1 cellular context compared by ENCODE assay signal in the genomic region with DNA sequence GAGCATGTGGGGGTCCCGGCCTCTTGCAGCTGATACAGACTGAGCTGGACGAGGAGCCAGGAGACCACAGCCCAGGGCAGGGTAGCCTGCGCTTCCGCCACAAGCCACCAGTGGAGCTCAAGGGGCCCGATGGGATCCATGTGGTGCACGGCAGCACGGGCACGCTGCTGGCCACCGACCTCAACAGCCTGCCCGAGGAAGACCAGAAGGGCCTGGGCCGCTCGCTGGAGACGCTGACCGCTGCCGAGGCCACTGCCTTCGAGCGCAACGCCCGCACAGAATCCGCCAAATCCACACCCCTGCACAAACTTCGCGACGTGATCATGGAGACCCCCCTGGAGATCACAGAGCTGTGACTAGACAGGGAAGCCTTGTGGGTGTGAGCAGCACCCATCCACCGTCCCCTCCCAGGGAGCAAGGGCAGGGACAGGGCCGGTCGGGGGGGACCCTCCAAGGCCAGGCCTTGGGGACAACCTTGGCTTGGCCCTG.
A peak's percentile ranks its signal among the peaks of the same experiment; 100 is the strongest.
TF ChIP-seq lines count a peak whose summit lies in the region.

No MANE protein-coding gene starts in this region.

TF ChIP-seq in HepG2, 621 proteins besides CTCF, POLR2A, EP300 and RAD21:
- TF ChIP-seq TEAD2 (CRISPR knock-in tag; IDR thresholded peaks at IDR 0.05) (no peak), ZNF772 (CRISPR knock-in tag; IDR thresholded peaks at IDR 0.05) (no peak), SCMH1 (CRISPR knock-in tag; IDR thresholded peaks at IDR 0.05; ENCODE audit: borderline replicate concordance) (no peak), IKZF4 (CRISPR knock-in tag; IDR thresholded peaks at IDR 0.05; ENCODE audit: borderline replicate concordance, low read depth, not compliant biosample characterization) (no peak), KDM3A (CRISPR knock-in tag; IDR thresholded peaks at IDR 0.05; ENCODE audit: low read depth) (no peak), ZNF225 (CRISPR knock-in tag; IDR thresholded peaks at IDR 0.05) (no peak), ZSCAN30 (CRISPR knock-in tag; IDR thresholded peaks at IDR 0.05) (no peak), AGO2 (optimal IDR thresholded peaks at IDR 0.05; ENCODE audit: low read depth, low read length) (peak; percentile 96), GABPA (IDR thresholded peaks at IDR 0.05; ENCODE audit: low read depth, low read length) (no peak), GABPA (CRISPR knock-in tag; IDR thresholded peaks at IDR 0.05; ENCODE audit: low read depth) (no peak), AGO1 (IDR thresholded peaks at IDR 0.05; ENCODE audit: low read depth, low read length, poor library complexity, severe bottlenecking) (peak; percentile 44), ZNF589 (CRISPR knock-in tag; conservative IDR thresholded peaks at IDR 0.05) (no peak), NFE2L1 (CRISPR knock-in tag; IDR thresholded peaks at IDR 0.05; ENCODE audit: borderline replicate concordance) (no peak), PITX1 (CRISPR knock-in tag; IDR thresholded peaks at IDR 0.05) (no peak), ZNF274 (CRISPR knock-in tag; IDR thresholded peaks at IDR 0.05) (no peak), RFXAP (CRISPR knock-in tag; IDR thresholded peaks at IDR 0.05; ENCODE audit: borderline replicate concordance) (no peak), AKAP8 (CRISPR knock-in tag; IDR thresholded peaks at IDR 0.05) (0 out of 2 replicates have a peak, but pooled peaks have one; percentile 59), RBM22 (optimal IDR thresholded peaks at IDR 0.05; ENCODE audit: low read length) (peak; percentile 23), ZNF446 (CRISPR knock-in tag; IDR thresholded peaks at IDR 0.05) (no peak)
- TF ChIP-seq, protein P1, sequence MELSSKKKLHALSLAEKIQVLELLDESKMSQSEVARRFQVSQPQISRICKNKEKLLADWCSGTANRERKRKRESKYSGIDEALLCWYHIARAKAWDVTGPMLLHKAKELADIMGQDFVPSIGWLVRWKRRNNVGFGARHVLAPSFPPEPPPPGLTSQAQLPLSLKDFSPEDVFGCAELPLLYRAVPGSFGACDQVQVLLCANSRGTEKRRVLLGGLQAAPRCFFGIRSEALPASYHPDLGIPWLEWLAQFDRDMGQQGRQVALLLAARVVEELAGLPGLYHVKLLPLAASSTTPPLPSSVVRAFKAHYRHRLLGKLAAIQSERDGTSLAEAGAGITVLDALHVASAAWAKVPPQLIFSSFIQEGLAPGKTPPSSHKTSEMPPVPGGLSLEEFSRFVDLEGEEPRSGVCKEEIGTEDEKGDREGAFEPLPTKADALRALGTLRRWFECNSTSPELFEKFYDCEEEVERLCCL (CRISPR knock-in tag; IDR thresholded peaks at IDR 0.05; ENCODE audit: borderline replicate concordance): no peak
- TF ChIP-seq, protein P2, sequence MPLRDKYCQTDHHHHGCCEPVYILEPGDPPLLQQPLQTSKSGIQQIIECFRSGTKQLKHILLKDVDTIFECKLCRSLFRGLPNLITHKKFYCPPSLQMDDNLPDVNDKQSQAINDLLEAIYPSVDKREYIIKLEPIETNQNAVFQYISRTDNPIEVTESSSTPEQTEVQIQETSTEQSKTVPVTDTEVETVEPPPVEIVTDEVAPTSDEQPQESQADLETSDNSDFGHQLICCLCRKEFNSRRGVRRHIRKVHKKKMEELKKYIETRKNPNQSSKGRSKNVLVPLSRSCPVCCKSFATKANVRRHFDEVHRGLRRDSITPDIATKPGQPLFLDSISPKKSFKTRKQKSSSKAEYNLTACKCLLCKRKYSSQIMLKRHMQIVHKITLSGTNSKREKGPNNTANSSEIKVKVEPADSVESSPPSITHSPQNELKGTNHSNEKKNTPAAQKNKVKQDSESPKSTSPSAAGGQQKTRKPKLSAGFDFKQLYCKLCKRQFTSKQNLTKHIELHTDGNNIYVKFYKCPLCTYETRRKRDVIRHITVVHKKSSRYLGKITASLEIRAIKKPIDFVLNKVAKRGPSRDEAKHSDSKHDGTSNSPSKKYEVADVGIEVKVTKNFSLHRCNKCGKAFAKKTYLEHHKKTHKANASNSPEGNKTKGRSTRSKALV (CRISPR knock-in tag; IDR thresholded peaks at IDR 0.05): no peak
- TF ChIP-seq, protein P3, sequence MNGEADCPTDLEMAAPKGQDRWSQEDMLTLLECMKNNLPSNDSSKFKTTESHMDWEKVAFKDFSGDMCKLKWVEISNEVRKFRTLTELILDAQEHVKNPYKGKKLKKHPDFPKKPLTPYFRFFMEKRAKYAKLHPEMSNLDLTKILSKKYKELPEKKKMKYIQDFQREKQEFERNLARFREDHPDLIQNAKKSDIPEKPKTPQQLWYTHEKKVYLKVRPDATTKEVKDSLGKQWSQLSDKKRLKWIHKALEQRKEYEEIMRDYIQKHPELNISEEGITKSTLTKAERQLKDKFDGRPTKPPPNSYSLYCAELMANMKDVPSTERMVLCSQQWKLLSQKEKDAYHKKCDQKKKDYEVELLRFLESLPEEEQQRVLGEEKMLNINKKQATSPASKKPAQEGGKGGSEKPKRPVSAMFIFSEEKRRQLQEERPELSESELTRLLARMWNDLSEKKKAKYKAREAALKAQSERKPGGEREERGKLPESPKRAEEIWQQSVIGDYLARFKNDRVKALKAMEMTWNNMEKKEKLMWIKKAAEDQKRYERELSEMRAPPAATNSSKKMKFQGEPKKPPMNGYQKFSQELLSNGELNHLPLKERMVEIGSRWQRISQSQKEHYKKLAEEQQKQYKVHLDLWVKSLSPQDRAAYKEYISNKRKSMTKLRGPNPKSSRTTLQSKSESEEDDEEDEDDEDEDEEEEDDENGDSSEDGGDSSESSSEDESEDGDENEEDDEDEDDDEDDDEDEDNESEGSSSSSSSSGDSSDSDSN (CRISPR knock-in tag; IDR thresholded peaks at IDR 0.05): no peak
